8 cellular contexts compared by ENCODE assay signal in genomic region chr7:116953372-116953726, GRCh38. TPM values are rescaled to one million over a fixed set of nuclear protein-coding genes. Genes with fewer than 3 reads are reported as not detected.
DNase-seq lines count a peak whose midpoint lies in the region; ATAC-seq lines count a peak whose summit lies in the region.

TSS of gene ST7 (plus strand) at chr7:116953501. CDS start at chr7:116953541, 40 bp downstream.

- H3K4me3 ChIP-seq in right cardiac atrium (ENCODE audit: low read length) (peak within 1 kb of the TSS; percentile 95), urinary bladder (ENCODE audit: low read depth, low read length) (peak within 1 kb of the TSS; percentile 97)

- peak; percentile 32 for ATAC-seq in GM21825 (IDR thresholded peaks at IDR 0.05; ENCODE audit: unreplicated experiment)
- peak; percentile 48 to 68 for ATAC-seq in right cardiac atrium

- intact Hi-C loops in right cardiac atrium (cut with DNase I), result no loop called here

- DNase-seq in EL, result peak; percentile 75
- DNase-seq in LoVo (ENCODE audit: low spot score), result peak; percentile 85
- DNase-seq in T-helper 1 cell, result peak; percentile 26 to 62 (median 51)
- peak; percentile 27 for DNase-seq in amniotic stem cell (lab: John Stamatoyannopoulos, UW)
- no peak for DNase-seq in right cardiac atrium
- peak; percentile 56 for DNase-seq in putamen (ENCODE audit: low spot score)

- WGBS in right cardiac atrium, result under 1% methylated on average over 44 of the region's 44 CpGs
- WGBS in urinary bladder, result under 1% methylated on average over 44 of the region's 44 CpGs

- H3K27me3 ChIP-seq in right cardiac atrium (ENCODE audit: control insufficient read depth, insufficient read depth), result no peaks in the 10 kb centered on the region

- H3K9me3 ChIP-seq in right cardiac atrium (ENCODE audit: control insufficient read depth, low read length), result no peaks in the 10 kb centered on the region

- H3K4me1 ChIP-seq in right cardiac atrium (ENCODE audit: control insufficient read depth, insufficient read depth, low read length), result peaks cover 5% of the 10 kb centered on the region
- peaks cover 4% of the 10 kb centered on the region for H3K4me1 ChIP-seq in urinary bladder (ENCODE audit: insufficient read depth)

- no peaks in the 10 kb centered on the region for H3K36me3 ChIP-seq in urinary bladder (ENCODE audit: insufficient read depth)

- peak within 1 kb of the TSS; percentile 99 for H3K27ac ChIP-seq in right cardiac atrium (ENCODE audit: low read length)
- peak within 1 kb of the TSS; percentile 99 for H3K27ac ChIP-seq in urinary bladder (ENCODE audit: low read depth)

RNA-seq across cellular contexts. Expression of gene ST7, which starts in this region (rescaled TPM):
- total RNA-seq in right cardiac atrium (10 to 100 TPM; 35.2 to 36.8 (median 36.3) TPM), urinary bladder (26.6 TPM)
- polyA plus RNA-seq in right cardiac atrium (25.0 TPM), urinary bladder (14.7 TPM)

Comparison
In these comparisons a context has a peak if more than half of its experiments do, and no peak if none do; other contexts are left out.
1. DNase-seq: peak in EL (single experiment), LoVo (single experiment), T-helper 1 cell (5 of 5), amniotic stem cell (single experiment) and putamen (single experiment); none in right cardiac atrium (0 of 3).